16 cellular contexts compared by ENCODE assay signal in genomic region chr21:41634858-41635257, GRCh38.
DNase-seq lines count a peak whose midpoint lies in the region; ATAC-seq and TF ChIP-seq lines count a peak whose summit lies in the region.
"Had no signal": no experiment of that assay in that cellular context is flagged by ENCODE, and none has a peak within 500 bp of the region (broad histone marks: within the 10 kb centered on the region; RNA-seq: fewer than 3 reads in every experiment).

No MANE protein-coding gene starts in this region.

- H3K27me3 ChIP-seq in breast epithelium (no peaks in the 10 kb centered on the region), lower lobe of right lung (ENCODE audit: low read depth) (no peaks in the 10 kb centered on the region), HAP-1 (ENCODE audit: low read depth) (no peaks in the 10 kb centered on the region)
- H3K27me3 ChIP-seq: neutrophil had no signal

- no peak for TF ChIP-seq POLR2A in breast epithelium (IDR thresholded peaks at IDR 0.05)

- DNase-seq in AG10803 (ENCODE audit: low read depth), result peak; percentile 61
- peak; percentile 62 for DNase-seq in LHCN-M2 (ENCODE audit: low read depth)
- no peak for DNase-seq in breast epithelium (ENCODE audit: low spot score in 2 of 2)
- DNase-seq in lower lobe of right lung, result no peak
- no peak for DNase-seq in HAP-1 (ENCODE audit: low spot score in 2 of 2)
- no peak for DNase-seq in GM10266 (ENCODE audit: extremely low spot score)
- no peak for DNase-seq in stimulated activated CD4-positive, alpha-beta T cell treated with anti-CD3 and anti-CD28 coated beads, Interleukin-4, amount 100 ng/mL, for 24 hours
- DNase-seq: erythroblast, NCI-H1092 treated with DMSO at 0.1 percent for 48 hours, OCI-M1, spleen, T-helper 1 cell had no signal

- H3K4me1 ChIP-seq in breast epithelium (peaks cover 0 to 3% of the 10 kb centered on the region in 2 donors), lower lobe of right lung (no peaks in the 10 kb centered on the region), HAP-1 (no peaks in the 10 kb centered on the region)
- H3K4me1 ChIP-seq: spleen had no signal

- TF ChIP-seq CTCF in AG10803 (conservative IDR thresholded peaks at IDR 0.05; ENCODE audit: low read length) (no peak), breast epithelium (IDR thresholded peaks at IDR 0.05) (no peak), lower lobe of right lung (IDR thresholded peaks at IDR 0.05) (no peak), GM10266 (IDR thresholded peaks at IDR 0.05; ENCODE audit: control insufficient read depth, insufficient read depth, low read depth, missing control alignments) (no peak)

- H3K9me3 ChIP-seq in breast epithelium, result peaks cover 0 to 5% of the 10 kb centered on the region in 2 donors
- H3K9me3 ChIP-seq in lower lobe of right lung, result peaks cover 4% of the 10 kb centered on the region
- no peaks in the 10 kb centered on the region for H3K9me3 ChIP-seq in HAP-1
- H3K9me3 ChIP-seq: neutrophil had no signal

- no peak overlapping the region for H3K4me3 ChIP-seq in AG10803 (ENCODE audit: low read length)
- no peak overlapping the region for H3K4me3 ChIP-seq in breast epithelium
- no peak overlapping the region for H3K4me3 ChIP-seq in lower lobe of right lung
- H3K4me3 ChIP-seq in HAP-1, result no peak overlapping the region
- H3K4me3 ChIP-seq: spleen had no signal

- in situ Hi-C loops in HAP-1 (cut with MboI; ENCODE audit: low sequenced_read_pairs), result no loop called here

- H3K36me3 ChIP-seq in breast epithelium (no peaks in the 10 kb centered on the region), lower lobe of right lung (no peaks in the 10 kb centered on the region), HAP-1 (replicated peaks) (no peaks in the 10 kb centered on the region)
- H3K36me3 ChIP-seq: neutrophil, spleen had no signal

- ATAC-seq in lower lobe of right lung (no peak), HG02610 (IDR thresholded peaks at IDR 0.05; ENCODE audit: unreplicated experiment) (no peak)
- ATAC-seq: activated CD4-positive, CD25-positive, alpha-beta regulatory T cell treated with anti-CD3 and anti-CD28 coated beads, Interleukin-2, amount 50 U/mL, for 24 hours; HepG2 had no signal

- intact Hi-C loops in breast epithelium (cut with DNase I; ENCODE audit: low total_unique reads) (no loop called here), lower lobe of right lung (cut with DNase I) (no loop called here)

- H3K27ac ChIP-seq in breast epithelium (peak overlapping the region; percentile 74 to 78), lower lobe of right lung (peak overlapping the region; percentile 41)
- H3K27ac ChIP-seq: neutrophil, spleen had no signal

Comparison
In these comparisons a context has a peak if more than half of its experiments do, and no peak if none do; other contexts are left out.
1. DNase-seq: peak in AG10803 (single experiment) and LHCN-M2 (single experiment); none in breast epithelium (0 of 2), lower lobe of right lung (single experiment), HAP-1 (0 of 2), GM10266 (single experiment) and stimulated activated CD4-positive, alpha-beta T cell treated with anti-CD3 and anti-CD28 coated beads, Interleukin-4, amount 100 ng/mL, for 24 hours (single experiment).